Comparison of ENCODE assay signal across 13 cellular contexts in the genomic region with DNA sequence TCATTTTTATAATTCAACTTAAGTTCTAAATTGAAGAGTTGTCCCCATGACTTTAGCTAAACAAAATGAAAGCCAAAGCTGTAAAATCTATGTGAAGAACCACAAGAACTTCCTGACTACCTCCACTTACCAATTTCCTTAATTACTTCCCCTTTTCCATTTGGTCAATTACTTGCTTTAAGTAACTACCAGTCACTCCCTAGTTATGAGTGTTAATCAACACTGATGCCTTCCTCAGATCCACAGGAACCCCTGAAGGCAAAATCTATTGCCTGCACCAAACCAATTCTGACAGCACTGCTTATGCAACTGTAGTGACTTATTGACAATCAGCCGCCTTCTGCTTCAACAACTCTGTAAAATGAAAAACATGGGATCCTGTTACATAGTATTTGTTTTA. TPM values are rescaled to one million over a fixed set of nuclear protein-coding genes. Genes with fewer than 3 reads are reported as not detected.
DNase-seq lines count a peak whose midpoint lies in the region; ATAC-seq and TF ChIP-seq lines count a peak whose summit lies in the region.
"Had no signal": no experiment of that assay in that cellular context is flagged by ENCODE, and none has a peak within 500 bp of the region (broad histone marks: within the 10 kb centered on the region; RNA-seq: fewer than 3 reads in every experiment).

No MANE protein-coding gene starts in this region.

- no peak overlapping the region for H3K4me3 Mint-ChIP-seq in stimulated activated naive CD8-positive, alpha-beta T cell treated with anti-CD3 and anti-CD28 coated beads, Interleukin-15, Interleukin-2, amounts not matched to agents 100 ng/mL and 50 ng/mL, for 24 hours
- H3K4me3 Mint-ChIP-seq in stimulated activated naive CD8-positive, alpha-beta T cell treated with anti-CD3 and anti-CD28 coated beads, Interleukin-15, amount 100 ng/mL, for 72 hours, result peak overlapping the region in 1 of 2 donors; percentile 17
- no peak overlapping the region for H3K4me3 Mint-ChIP-seq in activated naive CD8-positive, alpha-beta T cell treated with anti-CD3 and anti-CD28 coated beads, Interleukin-2, amount 10 ng/mL, durations not matched to agents 7 days and 5 days

- H3K27ac Mint-ChIP-seq in stimulated activated naive CD8-positive, alpha-beta T cell treated with anti-CD3 and anti-CD28 coated beads, Interleukin-15, Interleukin-2, amounts not matched to agents 100 ng/mL and 50 ng/mL, for 24 hours, result peak overlapping the region; percentile 61
- peak overlapping the region in 1 of 2 donors; percentile 82 for H3K27ac Mint-ChIP-seq in stimulated activated naive CD8-positive, alpha-beta T cell treated with anti-CD3 and anti-CD28 coated beads, Interleukin-15, amount 100 ng/mL, for 72 hours
- H3K27ac Mint-ChIP-seq in activated naive CD8-positive, alpha-beta T cell treated with anti-CD3 and anti-CD28 coated beads, Interleukin-2, amount 10 ng/mL, durations not matched to agents 7 days and 5 days, result peak overlapping the region; percentile 76

- H4K20me1 ChIP-seq in osteoblast (ENCODE audit: insufficient read depth, low read length) (no peaks in the 10 kb centered on the region), GM23248 (ENCODE audit: insufficient read depth) (no peaks in the 10 kb centered on the region; the same call in 1 of the 2 replicates)

- peaks cover 41% of the 10 kb centered on the region for H3K36me3 ChIP-seq in osteoblast (ENCODE audit: insufficient read depth, low read length)
- H3K36me3 ChIP-seq in GM23248 (ENCODE audit: low read depth), result peaks cover 63% of the 10 kb centered on the region; the same call in 1 of the 2 replicates

- TF ChIP-seq CTCF in NB4 (IDR thresholded peaks at IDR 0.05; ENCODE audit: low read depth, low read length) (no peak), osteoblast (IDR thresholded peaks at IDR 0.05; ENCODE audit: extremely low read depth, low read depth, low read length) (no peak)

- in situ Hi-C loops in GM23248 (cut with MboI), result no loop called here

- DNase-seq in stimulated activated naive CD8-positive, alpha-beta T cell treated with anti-CD3 and anti-CD28 coated beads, Interleukin-15, amount 100 ng/mL, for 72 hours, result no peak
- DNase-seq in NB4 (ENCODE audit: low read depth), result peak; percentile 68
- no peak for DNase-seq in activated naive CD8-positive, alpha-beta T cell treated with anti-CD3 and anti-CD28 coated beads, Interleukin-2, amount 10 ng/mL, durations not matched to agents 7 days and 5 days
- DNase-seq in osteoblast (ENCODE audit: insufficient read length, low spot score, missing footprints), result no peak
- DNase-seq in GM23248, result no peak
- DNase-seq in SIG-M5 (lab: John Stamatoyannopoulos, UW), result no peak
- DNase-seq: activated CD4-positive, CD25-positive, alpha-beta regulatory T cell treated with anti-CD3 and anti-CD28 coated beads, Interleukin-2, amount 50 U/mL, for 72 hours; foreskin keratinocyte; NCI-H1105 treated with DMSO at 0.1 percent for 48 hours; NCI-H774 had no signal

- H3K4me1 ChIP-seq in osteoblast (ENCODE audit: insufficient read depth, low read length) (no peaks in the 10 kb centered on the region), GM23248 (ENCODE audit: insufficient read depth) (no peaks in the 10 kb centered on the region)
- H3K4me1 ChIP-seq: foreskin keratinocyte had no signal

- POLR2A ChIA-PET in activated naive CD8-positive, alpha-beta T cell treated with anti-CD3 and anti-CD28 coated beads, Interleukin-2, amount 10 ng/mL, durations not matched to agents 7 days and 5 days (lab: Charles Lee), result interaction anchor here (3.1 kb wide), 1 partner anchor 10 kb away, joined by 25 read pairs; a partner anchor contains a TSS

- no peaks in the 10 kb centered on the region for H3K9me3 Mint-ChIP-seq in stimulated activated naive CD8-positive, alpha-beta T cell treated with anti-CD3 and anti-CD28 coated beads, Interleukin-15, Interleukin-2, amounts not matched to agents 100 ng/mL and 50 ng/mL, for 24 hours
- no peaks in the 10 kb centered on the region for H3K9me3 Mint-ChIP-seq in stimulated activated naive CD8-positive, alpha-beta T cell treated with anti-CD3 and anti-CD28 coated beads, Interleukin-15, amount 100 ng/mL, for 72 hours
- no peaks in the 10 kb centered on the region for H3K9me3 Mint-ChIP-seq in activated naive CD8-positive, alpha-beta T cell treated with anti-CD3 and anti-CD28 coated beads, Interleukin-2, amount 10 ng/mL, durations not matched to agents 7 days and 5 days

- no peaks in the 10 kb centered on the region for H3K27me3 ChIP-seq in osteoblast (ENCODE audit: insufficient read depth, low read length)
- no peaks in the 10 kb centered on the region for H3K27me3 ChIP-seq in GM23248 (replicated peaks; ENCODE audit: insufficient read depth)
- H3K27me3 ChIP-seq: ascending aorta, foreskin keratinocyte had no signal

- H3K4me2 ChIP-seq in osteoblast (ENCODE audit: insufficient read depth, low read length) (no peak overlapping the region), GM23248 (ENCODE audit: unreplicated experiment) (no peak overlapping the region)

- no peak overlapping the region for H2AFZ ChIP-seq in osteoblast (ENCODE audit: low read length)
- no peak overlapping the region for H2AFZ ChIP-seq in GM23248

- H3K4me1 Mint-ChIP-seq in stimulated activated naive CD8-positive, alpha-beta T cell treated with anti-CD3 and anti-CD28 coated beads, Interleukin-15, Interleukin-2, amounts not matched to agents 100 ng/mL and 50 ng/mL, for 24 hours (ENCODE audit: low read depth), result peaks cover 88% of the 10 kb centered on the region
- H3K4me1 Mint-ChIP-seq in stimulated activated naive CD8-positive, alpha-beta T cell treated with anti-CD3 and anti-CD28 coated beads, Interleukin-15, amount 100 ng/mL, for 72 hours, result peaks cover 49% of the 10 kb centered on the region
- H3K4me1 Mint-ChIP-seq in activated naive CD8-positive, alpha-beta T cell treated with anti-CD3 and anti-CD28 coated beads, Interleukin-2, amount 10 ng/mL, durations not matched to agents 7 days and 5 days, result peaks cover 20% of the 10 kb centered on the region

- TF ChIP-seq POLR2A in NB4 (IDR thresholded peaks at IDR 0.05; ENCODE audit: extremely low read depth, insufficient read length), result no peak

- H3K36me3 Mint-ChIP-seq in stimulated activated naive CD8-positive, alpha-beta T cell treated with anti-CD3 and anti-CD28 coated beads, Interleukin-15, Interleukin-2, amounts not matched to agents 100 ng/mL and 50 ng/mL, for 24 hours (ENCODE audit: low read depth), result peaks cover 83% of the 10 kb centered on the region
- H3K36me3 Mint-ChIP-seq in activated naive CD8-positive, alpha-beta T cell treated with anti-CD3 and anti-CD28 coated beads, Interleukin-2, amount 10 ng/mL, durations not matched to agents 7 days and 5 days, result peaks cover 28% of the 10 kb centered on the region

- H3K9me2 ChIP-seq in GM23248 (ENCODE audit: insufficient read depth), result no peaks in the 10 kb centered on the region

- H3K79me2 ChIP-seq in osteoblast (ENCODE audit: insufficient read depth, low read length) (peaks cover 12% of the 10 kb centered on the region), GM23248 (ENCODE audit: insufficient read depth) (peaks cover 62% of the 10 kb centered on the region)

- H3K9me3 ChIP-seq in osteoblast (ENCODE audit: low read depth, low read length), result no peaks in the 10 kb centered on the region
- H3K9me3 ChIP-seq in GM23248 (ENCODE audit: low read depth), result no peaks in the 10 kb centered on the region
- H3K9me3 ChIP-seq: ascending aorta had no signal

- H3K4me3 ChIP-seq in NB4 (ENCODE audit: low read depth, low read length) (no peak overlapping the region), osteoblast (ENCODE audit: insufficient read depth, low read length) (no peak overlapping the region), GM23248 (no peak overlapping the region)
- H3K4me3 ChIP-seq: ascending aorta had no signal

- H3K27ac ChIP-seq in osteoblast (ENCODE audit: low read depth, low read length), result no peak overlapping the region
- no peak overlapping the region for H3K27ac ChIP-seq in GM23248
- H3K27ac ChIP-seq: ascending aorta, foreskin keratinocyte had no signal

- no peaks in the 10 kb centered on the region for H3K27me3 Mint-ChIP-seq in stimulated activated naive CD8-positive, alpha-beta T cell treated with anti-CD3 and anti-CD28 coated beads, Interleukin-15, Interleukin-2, amounts not matched to agents 100 ng/mL and 50 ng/mL, for 24 hours
- no peaks in the 10 kb centered on the region for H3K27me3 Mint-ChIP-seq in stimulated activated naive CD8-positive, alpha-beta T cell treated with anti-CD3 and anti-CD28 coated beads, Interleukin-15, amount 100 ng/mL, for 72 hours
- H3K27me3 Mint-ChIP-seq in activated naive CD8-positive, alpha-beta T cell treated with anti-CD3 and anti-CD28 coated beads, Interleukin-2, amount 10 ng/mL, durations not matched to agents 7 days and 5 days, result no peaks in the 10 kb centered on the region

- peaks cover 34% of the 10 kb centered on the region for H3F3A ChIP-seq in GM23248 (ENCODE audit: insufficient read depth)

- H3K9ac ChIP-seq in GM23248, result no peak overlapping the region

- WGBS in GM23248 (ENCODE audit: low coverage in 1 of 2, low lambda C conversion rate in 2 of 2, missing lambda C conversion rate in 2 of 2), 2 experiments, result 89 to 100% methylated on average over 1 of the region's 1 CpG

- ATAC-seq in stimulated activated naive CD8-positive, alpha-beta T cell treated with anti-CD3 and anti-CD28 coated beads, Interleukin-15, amount 100 ng/mL, for 72 hours, result no peak
- ATAC-seq in activated naive CD8-positive, alpha-beta T cell treated with anti-CD3 and anti-CD28 coated beads, Interleukin-2, amount 10 ng/mL, durations not matched to agents 7 days and 5 days (ENCODE audit: low read depth), result no peak
- ATAC-seq: foreskin keratinocyte, sciatic nerve had no signal

RNA-seq across cellular contexts. Expression of a gene that starts 10.5 kb away (rescaled TPM):
- 100 to 1,000 TPM; 252 to 260 TPM for total RNA-seq in activated naive CD8-positive, alpha-beta T cell treated with anti-CD3 and anti-CD28 coated beads, Interleukin-2, amount 10 ng/mL, durations not matched to agents 7 days and 5 days
- 202 and 210 TPM in 2 replicates for total RNA-seq in osteoblast
- total RNA-seq in GM23248 (2014; rRNA removed; shearing (Covaris generic)), result 217 and 254 TPM in 2 replicates
- polyA plus RNA-seq in GM23248 (2016; fragmentation: Nextera tagmentation; extraction: Ambion mirVana), result 78.2 and 82.5 TPM in 2 replicates
